ENCODE assay signal across 8 cellular contexts in the genomic region with DNA sequence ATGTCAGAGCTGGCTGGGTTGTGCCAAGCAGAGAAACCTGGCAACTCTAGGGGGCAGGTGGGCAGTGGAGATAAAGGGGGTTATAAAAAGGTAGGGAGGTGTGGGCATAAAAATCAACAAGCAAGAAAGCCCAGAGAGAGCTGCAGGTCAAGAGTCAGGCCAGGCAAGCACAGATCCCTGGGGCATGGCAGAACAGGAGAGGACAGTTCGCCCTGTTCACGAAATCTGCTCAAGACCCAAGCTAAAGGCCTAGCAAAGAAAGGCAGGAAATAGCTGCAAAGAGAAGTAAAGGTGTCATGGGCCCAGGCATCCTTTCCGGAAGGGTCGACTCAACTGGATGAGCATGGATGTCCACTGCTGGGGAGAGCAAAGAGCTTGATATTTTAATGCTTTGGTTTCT. TPM values are rescaled to one million over a fixed set of nuclear protein-coding genes. Genes with fewer than 3 reads are reported as not detected.
DNase-seq lines count a peak whose midpoint lies in the region; ATAC-seq and TF ChIP-seq lines count a peak whose summit lies in the region.

No MANE protein-coding gene starts in this region.

- DNase-seq in Caco-2 (no peak), Peyer's patch (no peak), erythroblast (lab: John Stamatoyannopoulos, UW) (peak; percentile 31 to 72), prostate gland (ENCODE audit: low spot score) (no peak), NCI-H510A (lab: John Stamatoyannopoulos, UW) (no peak), HCEC 1CT (no peak), NCI-H2107 (lab: John Stamatoyannopoulos, UW) (no peak)

- TF ChIP-seq POLR2A in Peyer's patch (IDR thresholded peaks at IDR 0.05): no peak
- no peak for TF ChIP-seq POLR2A in erythroblast (IDR thresholded peaks at IDR 0.05; ENCODE audit: low read length)
- no peak for TF ChIP-seq POLR2A in prostate gland (IDR thresholded peaks at IDR 0.05)

- H3K9me3 Mint-ChIP-seq in Caco-2 (ENCODE audit: unreplicated experiment): no peaks in the 10 kb centered on the region

- BruUV-seq in Caco-2 (replicated peaks; lab: Mats Ljungman, UMichigan): no TSS peak

- intact Hi-C loops in Caco-2 (cut with micrococcal nuclease; ENCODE audit: unreplicated experiment) (no loop called here), prostate gland (cut with DNase I) (loop anchor here (5.0 to 10.0 kb wide), 2 partner anchors 37 to 59 kb away; no protein-coding TSS in a partner anchor)

- peak overlapping the region; percentile 52 to 84 (median 69) for H3K27ac ChIP-seq in Peyer's patch
- H3K27ac ChIP-seq in prostate gland: peak overlapping the region; percentile 85

- H3K4me3 Mint-ChIP-seq in Caco-2 (ENCODE audit: unreplicated experiment): peak overlapping the region; percentile 95

- H3K27me3 ChIP-seq in Caco-2 (replicated peaks; ENCODE audit: control insufficient read depth, insufficient read depth, low read length): no peaks in the 10 kb centered on the region
- no peaks in the 10 kb centered on the region for H3K27me3 ChIP-seq in Peyer's patch
- H3K27me3 ChIP-seq in prostate gland (replicated peaks; ENCODE audit: insufficient read depth): no peaks in the 10 kb centered on the region

- peaks cover 32% of the 10 kb centered on the region for H3K36me3 Mint-ChIP-seq in Caco-2 (ENCODE audit: insufficient read depth, unreplicated experiment)

- ATAC-seq in GM21423 (IDR thresholded peaks at IDR 0.05; ENCODE audit: unreplicated experiment): no peak

- POLR2A ChIA-PET in Caco-2 (lab: Charles Lee): no interaction called here

- no peaks in the 10 kb centered on the region for H3K9me3 ChIP-seq in Caco-2
- no peaks in the 10 kb centered on the region for H3K9me3 ChIP-seq in Peyer's patch
- no peaks in the 10 kb centered on the region for H3K9me3 ChIP-seq in prostate gland

- CTCF ChIA-PET in Caco-2 (lab: Charles Lee): interaction anchor here (3.8 kb wide), 1 partner anchor 116 kb away, joined by 38 read pairs; no protein-coding TSS in a partner anchor

- TF ChIP-seq CTCF in Caco-2 (IDR thresholded peaks at IDR 0.05; ENCODE audit: insufficient read depth in 1 of 2, low read depth in 1 of 2, low read length in 1 of 2, severe bottlenecking in 1 of 2, unreplicated experiment in 1 of 2) (no peak), Peyer's patch (IDR thresholded peaks at IDR 0.05) (no peak), prostate gland (IDR thresholded peaks at IDR 0.05) (no peak)

- H3K4me3 ChIP-seq in Caco-2 (ENCODE audit: low read depth, low read length) (no peak overlapping the region), Peyer's patch (peak overlapping the region in 2 of 4 donors; percentile 56 to 67), prostate gland (peak overlapping the region; percentile 35 to 45)

- H3K4me1 Mint-ChIP-seq in Caco-2 (ENCODE audit: low read depth, unreplicated experiment): peaks cover 40% of the 10 kb centered on the region

- WGBS in prostate gland: 51% methylated on average over 4 of the region's 4 CpGs

- H3K36me3 ChIP-seq in Caco-2 (ENCODE audit: control insufficient read depth, insufficient read depth, low read length) (no peaks in the 10 kb centered on the region), Peyer's patch (no peaks in the 10 kb centered on the region), prostate gland (no peaks in the 10 kb centered on the region)

- H3K27ac Mint-ChIP-seq in Caco-2 (ENCODE audit: unreplicated experiment): no peak overlapping the region

- no peaks in the 10 kb centered on the region for H3K27me3 Mint-ChIP-seq in Caco-2 (ENCODE audit: insufficient read depth, unreplicated experiment)

- H3K4me1 ChIP-seq in Caco-2 (peaks cover 45% of the 10 kb centered on the region), Peyer's patch (peaks cover 0 to 43% (median 5%) of the 10 kb centered on the region in 4 donors), prostate gland (replicated peaks) (peaks cover 4% of the 10 kb centered on the region)

RNA-seq across cellular contexts. Expression of a gene that starts 3.4 kb away (rescaled TPM):
- 41.6 TPM in 2 replicates for total RNA-seq in Caco-2 (2022)
- total RNA-seq in Peyer's patch: 10 to 100 TPM; 27.0 to 44.6 (median 36.3) TPM
- total RNA-seq in prostate gland: 10 to 100 TPM; 59.1 to 85.7 TPM

Comparison
In these comparisons a context has a peak if more than half of its experiments do, and no peak if none do; other contexts are left out.
1. DNase-seq: peak in erythroblast (2 of 2); none in Caco-2 (0 of 2), Peyer's patch (0 of 3), prostate gland (single experiment), NCI-H510A (single experiment), HCEC 1CT (single experiment) and NCI-H2107 (single experiment).